In genomic region chr1:44810101-44810761, GRCh38 we compare ENCODE assay signal across 8 cellular contexts. TPM values are rescaled to one million over a fixed set of nuclear protein-coding genes. Genes with fewer than 3 reads are reported as not detected.
DNase-seq lines count a peak whose midpoint lies in the region; ATAC-seq lines count a peak whose summit lies in the region.

No MANE protein-coding gene starts in this region.

- H3K4me3 Mint-ChIP-seq in T-cell = peak overlapping the region in 1 of 3 donors; percentile 85
- H3K4me3 Mint-ChIP-seq in naive thymus-derived CD8-positive, alpha-beta T cell = peak overlapping the region in 9 of 10 donors; percentile 39 to 91 (median 81)

- peaks cover 13% of the 10 kb centered on the region for H3K36me3 Mint-ChIP-seq in T-cell
- peaks cover 0 to 13% (median 4%) of the 10 kb centered on the region in 3 donors for H3K36me3 Mint-ChIP-seq in naive thymus-derived CD8-positive, alpha-beta T cell

- CTCF ChIA-PET in T-cell (lab: Charles Lee) = interaction anchor here in 1 of 2 donors (0.9 to 2.8 kb wide), 5 partner anchors 7 to 81 kb away, joined by 3 to 22 read pairs (median 6); partner anchors contain the start of gene PLK3

- H3K9me3 Mint-ChIP-seq in T-cell = no peaks in the 10 kb centered on the region
- H3K9me3 Mint-ChIP-seq in naive thymus-derived CD8-positive, alpha-beta T cell = no peaks in the 10 kb centered on the region

- peak; percentile 41 for DNase-seq in EL
- peak in 5 of 34 experiments; percentile 22 to 32 (median 27) for DNase-seq in T-cell
- peak; percentile 38 for DNase-seq in dermis blood vessel endothelial cell
- peak in 2 of 10 donors; percentile 37 to 62 for DNase-seq in naive thymus-derived CD8-positive, alpha-beta T cell
- no peak for DNase-seq in NCI-H2171 (lab: John Stamatoyannopoulos, UW)

- peaks cover 72 to 86% (median 78%) of the 10 kb centered on the region in 3 donors for H3K4me1 Mint-ChIP-seq in T-cell
- peaks cover 39 to 83% (median 76%) of the 10 kb centered on the region in 4 donors for H3K4me1 Mint-ChIP-seq in naive thymus-derived CD8-positive, alpha-beta T cell

- peak overlapping the region; percentile 99 for H3K27ac Mint-ChIP-seq in T-cell
- H3K27ac Mint-ChIP-seq in naive thymus-derived CD8-positive, alpha-beta T cell = peak overlapping the region; percentile 98 to 100 (median 99)

- H3K27me3 Mint-ChIP-seq in T-cell = no peaks in the 10 kb centered on the region
- H3K27me3 Mint-ChIP-seq in naive thymus-derived CD8-positive, alpha-beta T cell = no peaks in the 10 kb centered on the region

- POLR2A ChIA-PET in T-cell (lab: Charles Lee) = interaction anchor here (0.6 to 3.9 kb wide), 11 partner anchors 8 to 682 kb away, joined by 3 to 51 read pairs (median 7); partner anchors contain the start of genes PLK3 (in 2 of the 2) and RNU5D-1 (in 1 of the 2)
- POLR2A ChIA-PET in naive thymus-derived CD8-positive, alpha-beta T cell (lab: Charles Lee) = interaction anchor here (0.8 to 16.4 kb wide), 16 partner anchors 10 to 1160 kb away, joined by 3 to 590 read pairs (median 8); partner anchors contain the start of genes ARMH1, EIF2B3, HPDL and PLK3

- ATAC-seq in T-cell (replicated peaks in 1 of 4) = no peak
- ATAC-seq in naive thymus-derived CD8-positive, alpha-beta T cell = no peak
- no peak for ATAC-seq in GM19328 (IDR thresholded peaks at IDR 0.05; ENCODE audit: unreplicated experiment)
- ATAC-seq in HG03280 (IDR thresholded peaks at IDR 0.05; ENCODE audit: unreplicated experiment) = no peak
- no peak for ATAC-seq in HG03108 (IDR thresholded peaks at IDR 0.05; ENCODE audit: unreplicated experiment)

RNA-seq across cellular contexts. Expression of gene BTBD19, which starts 1.9 kb away (rescaled TPM):
- total RNA-seq in T-cell = 10 to 100 TPM; 10.1 to 56.7 (median 11.5) TPM
- total RNA-seq in dermis blood vessel endothelial cell = 7.0 and 8.5 TPM in 2 replicates
- 1 to 10 TPM; 6.5 to 8.8 TPM for total RNA-seq in naive thymus-derived CD8-positive, alpha-beta T cell
- polyA plus RNA-seq in naive thymus-derived CD8-positive, alpha-beta T cell = under 1 TPM; 0.16 to 0.47 (median 0.44) TPM

RNA-seq across cellular contexts. Expression of gene DYNLT4, which starts 3.1 kb away (rescaled TPM):
- 1 to 10 TPM in 2 of 5 donors, under 1 TPM in 2, not detected in 1; 0.36 to 4.3 (median 2.3) TPM for total RNA-seq in T-cell
- 0.14 TPM in 1 of 2 replicates, not detected in the other for total RNA-seq in dermis blood vessel endothelial cell
- 1 to 10 TPM; 1.2 to 2.1 TPM for total RNA-seq in naive thymus-derived CD8-positive, alpha-beta T cell
- polyA plus RNA-seq in naive thymus-derived CD8-positive, alpha-beta T cell = under 1 TPM in 2 of 3 donors, not detected in 1; 0.24 to 0.86 TPM

RNA-seq across cellular contexts. Expression of gene PLK3, which starts 10.1 kb away (rescaled TPM):
- total RNA-seq in T-cell (100 to 1,000 TPM; 124 to 453 (median 136) TPM), dermis blood vessel endothelial cell (18.8 and 43.1 TPM in 2 replicates)
- 100 to 1,000 TPM; 139 to 140 TPM for total RNA-seq in naive thymus-derived CD8-positive, alpha-beta T cell
- polyA plus RNA-seq in naive thymus-derived CD8-positive, alpha-beta T cell = 10 to 100 TPM; 14.3 to 36.0 (median 25.5) TPM

RNA-seq across cellular contexts. Expression of gene BEST4, which starts 22.3 kb away (rescaled TPM):
- total RNA-seq in T-cell (1 to 10 TPM in 4 of 5 donors, under 1 TPM in 1; 0.75 to 2.4 (median 1.6) TPM), dermis blood vessel endothelial cell (not detected in 2 replicates)
- 1 to 10 TPM; 1.6 to 2.2 TPM for total RNA-seq in naive thymus-derived CD8-positive, alpha-beta T cell
- polyA plus RNA-seq in naive thymus-derived CD8-positive, alpha-beta T cell = under 1 TPM in 2 of 3 donors, not detected in 1; 0.29 to 0.32 TPM

RNA-seq across cellular contexts. Expression of gene PTCH2, which starts 32.8 kb away (rescaled TPM):
- total RNA-seq in T-cell (1 to 10 TPM in 4 of 5 donors, under 1 TPM in 1; 0.89 to 2.3 (median 1.3) TPM), dermis blood vessel endothelial cell (under 0.01 and 0.05 TPM in 2 replicates)
- total RNA-seq in naive thymus-derived CD8-positive, alpha-beta T cell = 1 to 10 TPM; 1.6 to 2.0 TPM
- not detected for polyA plus RNA-seq in naive thymus-derived CD8-positive, alpha-beta T cell
